8 cellular contexts compared by ENCODE assay signal in the genomic region with DNA sequence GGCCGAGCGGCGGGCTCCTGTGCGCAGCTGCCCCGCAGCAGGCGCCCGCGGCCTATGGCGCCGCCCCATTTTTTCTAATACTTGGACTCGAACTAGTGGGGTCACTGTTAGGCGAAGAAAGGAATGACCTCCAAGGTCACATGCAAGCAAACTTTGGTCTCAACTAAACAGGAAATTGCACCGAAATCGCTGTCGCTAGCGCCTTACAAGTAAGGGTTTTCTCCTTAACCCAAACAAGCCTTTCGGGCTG. TPM values are rescaled to one million over a fixed set of nuclear protein-coding genes. Genes with fewer than 3 reads are reported as not detected.
A peak's percentile ranks its signal among the peaks of the same experiment; 100 is the strongest.
DNase-seq lines count a peak whose midpoint lies in the region; ATAC-seq and TF ChIP-seq lines count a peak whose summit lies in the region.

No MANE protein-coding gene starts in this region.

- peak overlapping the region; percentile 90 for H3K14ac ChIP-seq in H9 (ENCODE audit: insufficient read depth, low read length)
- H3K14ac ChIP-seq in trophoblast cell (ENCODE audit: low read length): peak overlapping the region; percentile 71

- H4K20me1 ChIP-seq in H9 (ENCODE audit: control insufficient read depth, insufficient read depth, insufficient read length) (no peaks in the 10 kb centered on the region), MM.1S (ENCODE audit: insufficient read depth, low read length) (no peaks in the 10 kb centered on the region)

- H2BK120ac ChIP-seq in H9 (ENCODE audit: low read depth, low read length, poor library complexity, severe bottlenecking) (no peak overlapping the region), trophoblast cell (ENCODE audit: insufficient read depth, low read length, poor library complexity) (peak overlapping the region; percentile 65)

- WGBS in H9 (ENCODE audit: extremely low coverage, insufficient read length, low lambda C conversion rate): no CpG with 5 or more reads among the region's 17 CpGs
- WGBS in trophoblast cell (ENCODE audit: extremely low coverage, insufficient coverage, insufficient read length): no CpG with 5 or more reads among the region's 17 CpGs

- H3K4me3 Mint-ChIP-seq in activated CD4-positive, alpha-beta T cell treated with anti-CD3 and anti-CD28 coated beads, Interleukin-2, amount 10 ng/mL, durations not matched to agents 24 days and 14 days: peak overlapping the region; percentile 91
- peak overlapping the region; percentile 92 to 96 for H3K4me3 Mint-ChIP-seq in H9

- no peak overlapping the region for H2BK15ac ChIP-seq in H9 (ENCODE audit: low read depth, low read length)

- H2BK12ac ChIP-seq in H9 (ENCODE audit: insufficient read length, low read depth, low read length) (no peak overlapping the region), trophoblast cell (ENCODE audit: low read length) (no peak overlapping the region)

- H3K79me1 ChIP-seq in H9 (ENCODE audit: insufficient read depth, low read depth, low read length, poor library complexity, severe bottlenecking) (no peaks in the 10 kb centered on the region), trophoblast cell (ENCODE audit: low read length) (peaks cover 14% of the 10 kb centered on the region)

- H3K79me2 ChIP-seq in H9 (ENCODE audit: insufficient read depth, low read length): peaks cover 12% of the 10 kb centered on the region; the same call in 1 of the 2 replicates
- H3K79me2 ChIP-seq in MM.1S (ENCODE audit: low read length): peaks cover 55% of the 10 kb centered on the region
- H3K79me2 ChIP-seq in trophoblast cell (ENCODE audit: control insufficient read depth, insufficient read depth, low read length, poor library complexity): peaks cover 13% of the 10 kb centered on the region

- no peak for TF ChIP-seq CTCF in H9 (conservative IDR thresholded peaks at IDR 0.05)
- TF ChIP-seq CTCF in MM.1S (IDR thresholded peaks at IDR 0.05; ENCODE audit: low read length): no peak
- no peak for TF ChIP-seq CTCF in cardiac muscle cell (IDR thresholded peaks at IDR 0.05; ENCODE audit: low read depth, low read length)

- H3K23ac ChIP-seq in H9 (ENCODE audit: insufficient read length, low read depth, low read length) (no peak overlapping the region), trophoblast cell (ENCODE audit: low read length) (no peak overlapping the region)

- H3K27me3 ChIP-seq in H9 (ENCODE audit: insufficient read depth, low read length): no peaks in the 10 kb centered on the region
- no peaks in the 10 kb centered on the region for H3K27me3 ChIP-seq in MM.1S (replicated peaks; ENCODE audit: insufficient read depth, low read length)
- no peaks in the 10 kb centered on the region for H3K27me3 ChIP-seq in cardiac muscle cell
- no peaks in the 10 kb centered on the region for H3K27me3 ChIP-seq in trophoblast cell (ENCODE audit: insufficient read depth, low read length)

- H3K9me3 ChIP-seq in H9 (ENCODE audit: control insufficient read depth, low read depth, low read length) (peaks cover 13% of the 10 kb centered on the region), MM.1S (replicated peaks; ENCODE audit: insufficient read depth, low read length) (no peaks in the 10 kb centered on the region), cardiac muscle cell (ENCODE audit: low read depth) (no peaks in the 10 kb centered on the region), trophoblast cell (ENCODE audit: insufficient read depth, low read depth, low read length) (peaks cover 1% of the 10 kb centered on the region)

- H3K18ac ChIP-seq in H9 (ENCODE audit: insufficient read length, low read depth, low read length): peak overlapping the region; percentile 85
- peak overlapping the region; percentile 76 for H3K18ac ChIP-seq in trophoblast cell (ENCODE audit: low read length)

- peaks cover 8% of the 10 kb centered on the region for H3K9me3 Mint-ChIP-seq in activated CD4-positive, alpha-beta T cell treated with anti-CD3 and anti-CD28 coated beads, Interleukin-2, amount 10 ng/mL, durations not matched to agents 24 days and 14 days
- H3K9me3 Mint-ChIP-seq in H9: peaks cover 24 to 28% of the 10 kb centered on the region in 2 experiments
- H3K9me3 Mint-ChIP-seq in activated naive CD4-positive, alpha-beta T cell treated with anti-CD3 and anti-CD28 coated beads, Interleukin-2, amount 50 U/mL, for 72 hours: peaks cover 4 to 19% of the 10 kb centered on the region in 2 donors

- H4K8ac ChIP-seq in H9 (replicated peaks; ENCODE audit: insufficient read length, low read depth, low read length) (no peak overlapping the region), trophoblast cell (ENCODE audit: low read depth, low read length) (peak overlapping the region; percentile 72)

- no peaks in the 10 kb centered on the region for H3K9me2 ChIP-seq in MM.1S (replicated peaks; ENCODE audit: insufficient read depth, low read length)

- H2AFZ ChIP-seq in H9 (ENCODE audit: low read length) (no peak overlapping the region), MM.1S (ENCODE audit: low read length) (peak overlapping the region; percentile 94), trophoblast cell (ENCODE audit: insufficient read depth, low read length, poor library complexity) (peak overlapping the region; percentile 41)

- peak overlapping the region; percentile 95 for H3K27ac Mint-ChIP-seq in activated CD4-positive, alpha-beta T cell treated with anti-CD3 and anti-CD28 coated beads, Interleukin-2, amount 10 ng/mL, durations not matched to agents 24 days and 14 days
- H3K27ac Mint-ChIP-seq in H9: peak overlapping the region in 2 of 3 experiments; percentile 58 to 99; a peak in 4 of 7 replicates
- peak overlapping the region; percentile 51 to 100 for H3K27ac Mint-ChIP-seq in activated naive CD4-positive, alpha-beta T cell treated with anti-CD3 and anti-CD28 coated beads, Interleukin-2, amount 50 U/mL, for 72 hours

- peak in 1 of 2 donors; percentile 3 for ATAC-seq in activated naive CD4-positive, alpha-beta T cell treated with anti-CD3 and anti-CD28 coated beads, Interleukin-2, amount 50 U/mL, for 72 hours

- H4K5ac ChIP-seq in H9 (ENCODE audit: insufficient read length, low read depth, low read length): no peak overlapping the region

- H3K4me1 ChIP-seq in H9 (ENCODE audit: insufficient read depth, low read length) (0 out of 2 replicates have a peak, but pooled peaks cover 3% of the 10 kb centered on the region), MM.1S (ENCODE audit: low read length) (peaks cover 13% of the 10 kb centered on the region), cardiac muscle cell (ENCODE audit: low read depth) (peaks cover 14% of the 10 kb centered on the region), trophoblast cell (ENCODE audit: control insufficient read depth in 1 of 2, insufficient read depth in 2 of 2, low read length in 2 of 2) (peaks cover 0 to 4% of the 10 kb centered on the region in 2 experiments)

- no peak overlapping the region for H2BK5ac ChIP-seq in H9 (ENCODE audit: insufficient read length, low read length)
- peak overlapping the region; percentile 74 for H2BK5ac ChIP-seq in trophoblast cell (ENCODE audit: low read depth, low read length, poor library complexity)

- H3K27ac ChIP-seq in H9 (ENCODE audit: insufficient read length, low read depth, low read length): peak overlapping the region; percentile 75
- peak overlapping the region; percentile 89 for H3K27ac ChIP-seq in MM.1S (ENCODE audit: low read length)
- peak overlapping the region; percentile 86 for H3K27ac ChIP-seq in cardiac muscle cell
- H3K27ac ChIP-seq in trophoblast cell (ENCODE audit: low read depth, low read length): peak overlapping the region; percentile 73

- H3K36me3 ChIP-seq in MM.1S (replicated peaks; ENCODE audit: insufficient read depth, low read length) (no peaks in the 10 kb centered on the region), cardiac muscle cell (no peaks in the 10 kb centered on the region), trophoblast cell (ENCODE audit: control insufficient read depth in 1 of 2, insufficient read depth in 2 of 2, low read length in 2 of 2) (no peaks in the 10 kb centered on the region)

- H3K56ac ChIP-seq in H9 (ENCODE audit: insufficient read length, low read depth, low read length): no peak overlapping the region

- H2AK5ac ChIP-seq in H9 (ENCODE audit: insufficient read length, low read length) (no peak overlapping the region), trophoblast cell (ENCODE audit: low read length) (no peak overlapping the region)

- no peak overlapping the region for H2BK20ac ChIP-seq in H9 (ENCODE audit: low read depth, low read length, poor library complexity, severe bottlenecking)

- H3F3A ChIP-seq in MM.1S (ENCODE audit: insufficient read depth, low read length): peaks cover 13% of the 10 kb centered on the region

- DNase-seq in activated CD4-positive, alpha-beta T cell treated with anti-CD3 and anti-CD28 coated beads, Interleukin-2, amount 10 ng/mL, durations not matched to agents 24 days and 14 days: no peak
- no peak for DNase-seq in activated CD4-positive, alpha-beta T cell treated with anti-CD3 and anti-CD28 coated beads for 48 hours
- DNase-seq in H9: no peak
- DNase-seq in MM.1S: peak; percentile 60
- no peak for DNase-seq in activated naive CD4-positive, alpha-beta T cell treated with anti-CD3 and anti-CD28 coated beads, Interleukin-2, amount 50 U/mL, for 72 hours (ENCODE audit: low spot score in 2 of 2)
- DNase-seq in cardiac muscle cell (ENCODE audit: low read depth in 1 of 2, low spot score in 1 of 2): peak in 1 of 2 donors; percentile 56
- peak; percentile 7 to 39 for DNase-seq in trophoblast cell
- no peak for DNase-seq in stimulated activated naive CD4-positive, alpha-beta T cell (lab: John Stamatoyannopoulos, UW)

- H3K4ac ChIP-seq in H9 (ENCODE audit: low read depth, low read length) (no peak overlapping the region), trophoblast cell (ENCODE audit: low read depth, low read length) (peak overlapping the region; percentile 78)

- peaks cover 5% of the 10 kb centered on the region for H3K23me2 ChIP-seq in H9 (ENCODE audit: insufficient read length, low read depth, low read length, poor library complexity, severe bottlenecking)

- H3K27me3 Mint-ChIP-seq in activated CD4-positive, alpha-beta T cell treated with anti-CD3 and anti-CD28 coated beads, Interleukin-2, amount 10 ng/mL, durations not matched to agents 24 days and 14 days: no peaks in the 10 kb centered on the region
- H3K27me3 Mint-ChIP-seq in H9 (ENCODE audit: low read depth): no peaks in the 10 kb centered on the region; the same call in 1 of the 2 replicates

- peak overlapping the region; percentile 27 for H3K4me2 ChIP-seq in H9 (ENCODE audit: insufficient read depth, insufficient read length, low read length)
- peak overlapping the region; percentile 97 for H3K4me2 ChIP-seq in MM.1S (ENCODE audit: low read depth, low read length)
- peak overlapping the region; percentile 75 for H3K4me2 ChIP-seq in trophoblast cell (ENCODE audit: low read length)

- H3K9ac ChIP-seq in H9 (ENCODE audit: extremely low read depth, insufficient read length, low read length) (peak overlapping the region; percentile 85), MM.1S (ENCODE audit: low read length) (peak overlapping the region; percentile 87), trophoblast cell (ENCODE audit: low read length) (peak overlapping the region; percentile 84)

- intact Hi-C loops in activated CD4-positive, alpha-beta T cell treated with anti-CD3 and anti-CD28 coated beads, Interleukin-2, amount 10 ng/mL, durations not matched to agents 24 days and 14 days (cut with micrococcal nuclease): loop anchor here (1.0 to 5.0 kb wide), 4 partner anchors 44 to 474 kb away; partner anchors contain the start of genes CFAP53, CXXC1 and RPL17

- peak overlapping the region; percentile 86 for H4K12ac ChIP-seq in trophoblast cell (ENCODE audit: low read depth, low read length)

- no peak overlapping the region for H3T11ph ChIP-seq in H9 (ENCODE audit: low read length)

- H4K91ac ChIP-seq in H9 (ENCODE audit: insufficient read length, low read depth, low read length) (no peak overlapping the region), trophoblast cell (ENCODE audit: low read depth, low read length) (peak overlapping the region; percentile 87)

- H3K4me3 ChIP-seq in MM.1S (ENCODE audit: low read length): peak overlapping the region; percentile 89
- H3K4me3 ChIP-seq in cardiac muscle cell: peak overlapping the region; percentile 53
- H3K4me3 ChIP-seq in trophoblast cell (ENCODE audit: low read depth, low read length): peak overlapping the region; percentile 78

- peaks cover 43% of the 10 kb centered on the region for H3K36me3 Mint-ChIP-seq in activated CD4-positive, alpha-beta T cell treated with anti-CD3 and anti-CD28 coated beads, Interleukin-2, amount 10 ng/mL, durations not matched to agents 24 days and 14 days (ENCODE audit: low read depth)
- peaks cover 25 to 34% (median 33%) of the 10 kb centered on the region in 3 experiments for H3K36me3 Mint-ChIP-seq in H9 (ENCODE audit: insufficient read depth in 1 of 3, low read depth in 3 of 3)
- H3K36me3 Mint-ChIP-seq in activated naive CD4-positive, alpha-beta T cell treated with anti-CD3 and anti-CD28 coated beads, Interleukin-2, amount 50 U/mL, for 72 hours: peaks cover 28 to 60% of the 10 kb centered on the region in 2 donors

- peaks cover 51% of the 10 kb centered on the region for H3K4me1 Mint-ChIP-seq in activated CD4-positive, alpha-beta T cell treated with anti-CD3 and anti-CD28 coated beads, Interleukin-2, amount 10 ng/mL, durations not matched to agents 24 days and 14 days
- peaks cover 21 to 26% of the 10 kb centered on the region in 2 experiments for H3K4me1 Mint-ChIP-seq in H9

RNA-seq across cellular contexts. Expression of gene ACAA2, which starts 0.3 kb away (rescaled TPM):
- total RNA-seq in activated CD4-positive, alpha-beta T cell treated with anti-CD3 and anti-CD28 coated beads, Interleukin-2, amount 10 ng/mL, durations not matched to agents 24 days and 14 days: 69.7 and 72.1 TPM in 2 replicates
- total RNA-seq in H9 (2021): 115 and 116 TPM in 2 replicates
- total RNA-seq in activated naive CD4-positive, alpha-beta T cell treated with anti-CD3 and anti-CD28 coated beads, Interleukin-2, amount 50 U/mL, for 72 hours: 10 to 100 TPM; 47.0 to 86.9 TPM
- 68.7 and 81.3 TPM in 2 replicates for total RNA-seq in cardiac muscle cell
- polyA plus RNA-seq in cardiac muscle cell: 150 and 185 TPM in 2 replicates
- 35.9 and 37.6 TPM in 2 replicates for polyA plus RNA-seq in trophoblast cell (2013)

Comparison
In these comparisons a context has a peak if more than half of its experiments do, and no peak if none do; other contexts are left out.
1. DNase-seq: peak in MM.1S (single experiment) and trophoblast cell (2 of 2); none in activated CD4-positive, alpha-beta T cell treated with anti-CD3 and anti-CD28 coated beads, Interleukin-2, amount 10 ng/mL, durations not matched to agents 24 days and 14 days (single experiment), activated CD4-positive, alpha-beta T cell treated with anti-CD3 and anti-CD28 coated beads for 48 hours (single experiment), H9 (single experiment), activated naive CD4-positive, alpha-beta T cell treated with anti-CD3 and anti-CD28 coated beads, Interleukin-2, amount 50 U/mL, for 72 hours (0 of 2) and stimulated activated naive CD4-positive, alpha-beta T cell (0 of 6).
2. H3K4me2 ChIP-seq: peak in every context shown above with its lines; median percentile 97 in MM.1S; 75 in trophoblast cell; 27 in H9.
3. Peak in every context shown above with its lines, with median percentiles within 50 percentile points of each other: H3K27ac Mint-ChIP-seq, H3K27ac ChIP-seq, H3K9ac ChIP-seq and H3K4me3 ChIP-seq.